Comparison of ENCODE assay signal across 13 cellular contexts in genomic region chr9:38019731-38020130, GRCh38. TPM values are rescaled to one million over a fixed set of nuclear protein-coding genes. Genes with fewer than 3 reads are reported as not detected.
DNase-seq lines count a peak whose midpoint lies in the region; ATAC-seq and TF ChIP-seq lines count a peak whose summit lies in the region.
"Had no signal": no experiment of that assay in that cellular context is flagged by ENCODE, and none has a peak within 500 bp of the region (broad histone marks: within the 10 kb centered on the region; RNA-seq: fewer than 3 reads in every experiment).

No MANE protein-coding gene starts in this region.

- H3K36me3 ChIP-seq in Panc1 (ENCODE audit: control insufficient read depth, insufficient read depth, low read length) (peaks cover 2% of the 10 kb centered on the region; the same call in 1 of the 2 replicates), endodermal cell (ENCODE audit: control insufficient read depth, insufficient read depth, low read length) (peaks cover 42% of the 10 kb centered on the region), neural progenitor cell (no peaks in the 10 kb centered on the region)
- H3K36me3 ChIP-seq: BLaER1 had no signal

- H3K4me2 ChIP-seq in neural progenitor cell = no peak overlapping the region
- H3K4me2 ChIP-seq: BLaER1 had no signal

- peak overlapping the region; percentile 91 for H3K27ac ChIP-seq in C4-2B
- peak overlapping the region; percentile 92 for H3K27ac ChIP-seq in Panc1 (ENCODE audit: low read length)
- H3K27ac ChIP-seq in endodermal cell (ENCODE audit: low read depth, low read length) = no peak overlapping the region
- H3K27ac ChIP-seq in neural progenitor cell = peak overlapping the region; percentile 88
- H3K27ac ChIP-seq: BLaER1 had no signal

- H3K9ac ChIP-seq in endodermal cell (ENCODE audit: extremely low read depth, low read length, poor library complexity, severe bottlenecking) (no peak overlapping the region), neural progenitor cell (no peak overlapping the region)
- H3K9ac ChIP-seq: BLaER1 had no signal

- H3K9me3 Mint-ChIP-seq in endodermal cell (no peaks in the 10 kb centered on the region), neural progenitor cell (no peaks in the 10 kb centered on the region)
- H3K9me3 Mint-ChIP-seq: activated T-helper 1 cell treated with anti-CD3 and anti-CD28 coated beads, Interleukin-12 subunit alpha, Interleukin-12 subunit beta, Interleukin-2, Interleukin-4 antibody, amounts not matched to agents 30 ng/mL and 10 ng/mL and 1 ng/mL, durations not matched to agents 14 hours and 24 hours and 36 hours; stimulated activated naive B cell treated with anti-CD40 and anti-IgM and Interleukin-4, amounts not matched to agents 10 μg/mL and 1 μg/mL and 100 μg/mL, for 72 hours had no signal

- POLR2A ChIA-PET in Panc1 (lab: Charles Lee) (no interaction called here), GM10248 (lab: Yijun Ruan, JAX) (no interaction called here)

- in situ Hi-C loops in Panc1 (cut with HindIII; ENCODE audit: low pct_unique_long_range_greater_than_20kb, low sequenced_read_pairs) = no loop called here

- intact Hi-C loops in Panc1 (cut with micrococcal nuclease; ENCODE audit: unreplicated experiment) = loop anchor here (5.0 kb wide), 1 partner anchor 48 kb away; the partner anchor contains the start of gene SHB

- no peaks in the 10 kb centered on the region for H3K27me3 ChIP-seq in Panc1 (ENCODE audit: control insufficient read depth, insufficient read depth, low read length)
- H3K27me3 ChIP-seq in endodermal cell (ENCODE audit: control insufficient read depth, insufficient read depth, low read length, poor library complexity, severe bottlenecking) = no peaks in the 10 kb centered on the region
- no peaks in the 10 kb centered on the region for H3K27me3 ChIP-seq in neural progenitor cell
- H3K27me3 ChIP-seq: BLaER1 had no signal

- H3K27ac Mint-ChIP-seq in endodermal cell (peak overlapping the region; percentile 83), neural progenitor cell (no peak overlapping the region)
- H3K27ac Mint-ChIP-seq: activated T-helper 1 cell treated with anti-CD3 and anti-CD28 coated beads, Interleukin-12 subunit alpha, Interleukin-12 subunit beta, Interleukin-2, Interleukin-4 antibody, amounts not matched to agents 30 ng/mL and 10 ng/mL and 1 ng/mL, durations not matched to agents 14 hours and 24 hours and 36 hours had no signal

- H3K4me1 Mint-ChIP-seq in endodermal cell (peaks cover 62% of the 10 kb centered on the region), neural progenitor cell (peaks cover 93% of the 10 kb centered on the region)

- H3K27me3 Mint-ChIP-seq in endodermal cell (ENCODE audit: insufficient read depth) (no peaks in the 10 kb centered on the region), neural progenitor cell (ENCODE audit: insufficient read depth, low read depth) (no peaks in the 10 kb centered on the region)

- H3K36me3 Mint-ChIP-seq in endodermal cell (ENCODE audit: low read depth) = peaks cover 26% of the 10 kb centered on the region
- no peaks in the 10 kb centered on the region for H3K36me3 Mint-ChIP-seq in neural progenitor cell

- DNase-seq in Panc1 (ENCODE audit: low read depth, low spot score) (no peak), endodermal cell (no peak), neural progenitor cell (ENCODE audit: low spot score) (no peak), cortex of kidney (lab: John Stamatoyannopoulos, UW) (no peak), RPMI8226 (no peak), GM10248 (ENCODE audit: extremely low spot score) (no peak), LoVo (ENCODE audit: low spot score) (no peak)
- DNase-seq: aorta; stimulated activated CD4-positive, alpha-beta T cell treated with anti-CD3 and anti-CD28 coated beads, Interleukin-4, amount 100 ng/mL, for 24 hours; stimulated activated naive B cell treated with anti-CD40 and anti-IgM and Interleukin-4, amounts not matched to agents 10 μg/mL and 1 μg/mL and 100 μg/mL, for 72 hours had no signal

- H3K4me3 ChIP-seq in Panc1 (ENCODE audit: low read depth in 2 of 2, low read length in 2 of 2) (peak overlapping the region in 1 of 2 experiments; percentile 13; a peak in 1 of 4 replicates), endodermal cell (ENCODE audit: low read length) (peak overlapping the region; percentile 4), neural progenitor cell (no peak overlapping the region)
- H3K4me3 ChIP-seq: BLaER1 had no signal

- H3K4me1 ChIP-seq in Panc1 (ENCODE audit: control insufficient read depth, insufficient read depth, low read length) (peaks cover 97% of the 10 kb centered on the region), endodermal cell (ENCODE audit: control insufficient read depth, insufficient read depth, low read length) (peaks cover 27% of the 10 kb centered on the region), neural progenitor cell (peaks cover 80% of the 10 kb centered on the region)

- no peaks in the 10 kb centered on the region for H3K79me2 ChIP-seq in neural progenitor cell (ENCODE audit: low read depth)

- no peak overlapping the region for H2AFZ ChIP-seq in neural progenitor cell (replicated peaks)

- H3K4me3 Mint-ChIP-seq in endodermal cell = no peak overlapping the region
- H3K4me3 Mint-ChIP-seq in neural progenitor cell = no peak overlapping the region
- H3K4me3 Mint-ChIP-seq: activated T-helper 1 cell treated with anti-CD3 and anti-CD28 coated beads, Interleukin-12 subunit alpha, Interleukin-12 subunit beta, Interleukin-2, Interleukin-4 antibody, amounts not matched to agents 30 ng/mL and 10 ng/mL and 1 ng/mL, durations not matched to agents 14 hours and 24 hours and 36 hours; stimulated activated naive B cell treated with anti-CD40 and anti-IgM and Interleukin-4, amounts not matched to agents 10 μg/mL and 1 μg/mL and 100 μg/mL, for 72 hours had no signal

- H4K20me1 ChIP-seq in neural progenitor cell (ENCODE audit: low read depth) = no peaks in the 10 kb centered on the region
- H4K20me1 ChIP-seq: BLaER1 had no signal

- WGBS in endodermal cell (ENCODE audit: insufficient coverage in 1 of 2, insufficient read length in 1 of 2), 2 experiments = 96 to 97% methylated on average over 3 of the region's 3 CpGs

- H3K9me3 ChIP-seq in Panc1 (ENCODE audit: control insufficient read depth, insufficient read depth, low read depth, low read length) (no peaks in the 10 kb centered on the region), endodermal cell (ENCODE audit: control insufficient read depth, low read length) (no peaks in the 10 kb centered on the region), neural progenitor cell (ENCODE audit: low read depth) (no peaks in the 10 kb centered on the region)
- H3K9me3 ChIP-seq: BLaER1 had no signal

- BruUV-seq in Panc1 (replicated peaks; lab: Mats Ljungman, UMichigan) = no TSS peak

- CTCF ChIA-PET in Panc1 (lab: Charles Lee) = interaction anchor here (1.1 kb wide), 1 partner anchor 110 kb away, joined by 3 read pairs; no protein-coding TSS in a partner anchor
- CTCF ChIA-PET in GM10248 (lab: Yijun Ruan, JAX) = no interaction called here

- TF ChIP-seq CTCF in C4-2B (conservative IDR thresholded peaks at IDR 0.05) (no peak), Panc1 (IDR thresholded peaks at IDR 0.05) (no peak), endodermal cell (conservative IDR thresholded peaks at IDR 0.05) (no peak), neural progenitor cell (IDR thresholded peaks at IDR 0.05) (no peak), GM10248 (IDR thresholded peaks at IDR 0.05; ENCODE audit: control extremely low read depth, extremely low read depth, low read depth, missing control alignments) (no peak)

- ATAC-seq in Panc1 = no peak
- ATAC-seq: stimulated activated naive B cell treated with anti-CD40 and anti-IgM and Interleukin-4, amounts not matched to agents 10 μg/mL and 1 μg/mL and 100 μg/mL, for 72 hours had no signal

- H3F3A ChIP-seq in neural progenitor cell (ENCODE audit: low read depth) = peaks cover 61% of the 10 kb centered on the region

RNA-seq across cellular contexts. Expression of gene SHB, which starts 49.3 kb away (rescaled TPM):
- total RNA-seq in Panc1 (2021; ENCODE audit: unreplicated experiment) = 59.9 TPM
- 63.1 TPM for polyA plus RNA-seq in Panc1 (2012; ENCODE audit: insufficient read length)
- 10 to 100 TPM; 28.1 to 38.1 TPM for total RNA-seq in endodermal cell
- 10.8 TPM for polyA plus RNA-seq in endodermal cell (2013, experiment 1 of 2)
- polyA plus RNA-seq in endodermal cell (2013, experiment 2 of 2) = 12.5 TPM
- 1.1 and 4.1 TPM in 2 replicates for total RNA-seq in neural progenitor cell (ENCODE audit: low replicate concordance)
